17 cellular contexts compared by ENCODE assay signal in the genomic region with DNA sequence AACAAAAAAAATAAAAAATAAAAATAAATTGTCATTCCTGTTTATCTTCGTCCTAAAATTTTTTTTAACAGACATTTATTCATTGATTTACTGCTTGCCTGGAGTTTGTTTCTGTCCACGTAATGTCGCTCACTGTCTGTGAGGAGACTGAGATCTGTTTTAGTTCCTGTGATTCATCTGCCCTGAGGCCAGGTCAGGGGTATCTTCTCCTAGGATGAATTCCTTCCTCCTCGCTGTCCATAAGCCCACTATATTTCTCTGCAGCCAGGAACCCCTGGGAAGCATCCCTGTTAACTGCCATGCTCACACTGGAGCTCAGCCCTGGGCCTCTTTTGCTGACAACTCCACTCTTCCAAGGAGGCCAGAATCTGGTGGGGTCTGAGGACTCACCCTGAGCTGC.
DNase-seq lines count a peak whose midpoint lies in the region; ATAC-seq and FAIRE-seq lines count a peak whose summit lies in the region.
"Had no signal": no experiment of that assay in that cellular context is flagged by ENCODE, and none has a peak within 500 bp of the region (broad histone marks: within the 10 kb centered on the region; RNA-seq: fewer than 3 reads in every experiment).

No MANE protein-coding gene starts in this region.

- in situ Hi-C loops in SK-MEL-5 (cut with HindIII; ENCODE audit: low pct_unique_long_range_greater_than_20kb, low sequenced_read_pairs): no loop called here

- no peaks in the 10 kb centered on the region for H3K27me3 Mint-ChIP-seq in natural killer cell treated with Interleukin-12 subunit alpha and Interleukin-12 subunit beta and Interleukin-15 and Interleukin-18, amount 100 ng/mL, for 72 hours
- H3K27me3 Mint-ChIP-seq: CD4-positive, alpha-beta memory T cell had no signal

- H3K4me2 ChIP-seq in trophoblast cell (ENCODE audit: low read length): no peak overlapping the region
- H3K4me2 ChIP-seq: GM23338 had no signal

- no peak overlapping the region for H4K91ac ChIP-seq in trophoblast cell (ENCODE audit: low read depth, low read length)

- no peak overlapping the region for H3K4me3 ChIP-seq in trophoblast cell (ENCODE audit: low read depth, low read length)
- H3K4me3 ChIP-seq: GM23338 had no signal

- H3K27ac Mint-ChIP-seq in natural killer cell treated with Interleukin-12 subunit alpha and Interleukin-12 subunit beta and Interleukin-15 and Interleukin-18, amount 100 ng/mL, for 72 hours: no peak overlapping the region
- H3K27ac Mint-ChIP-seq: CD4-positive, alpha-beta memory T cell; GM23338; H9 had no signal

- no peak overlapping the region for H2BK5ac ChIP-seq in trophoblast cell (ENCODE audit: low read depth, low read length, poor library complexity)

- no peak overlapping the region for H3K14ac ChIP-seq in trophoblast cell (ENCODE audit: low read length)

- WGBS in trophoblast cell (ENCODE audit: extremely low coverage, insufficient coverage, insufficient read length): no CpG with 5 or more reads among the region's 4 CpGs

- ATAC-seq in GM21717 (IDR thresholded peaks at IDR 0.05; ENCODE audit: unreplicated experiment): no peak
- ATAC-seq in activated CD4-positive, CD25-positive, alpha-beta regulatory T cell treated with anti-CD3 and anti-CD28 coated beads, Interleukin-2, amount 50 U/mL, for 24 hours: no peak
- no peak for ATAC-seq in natural killer cell treated with Interleukin-12 subunit alpha and Interleukin-12 subunit beta and Interleukin-15 and Interleukin-18, amount 100 ng/mL, for 72 hours
- ATAC-seq in HG02610 (IDR thresholded peaks at IDR 0.05; ENCODE audit: unreplicated experiment): no peak
- ATAC-seq: GM23338, HCT116 had no signal

- no peak overlapping the region for H4K12ac ChIP-seq in trophoblast cell (ENCODE audit: low read depth, low read length)

- H3K79me2 ChIP-seq in trophoblast cell (ENCODE audit: control insufficient read depth, insufficient read depth, low read length, poor library complexity): no peaks in the 10 kb centered on the region

- H3K27ac ChIP-seq in trophoblast cell (ENCODE audit: low read depth, low read length): peak overlapping the region; percentile 68

- no peak overlapping the region for H3K18ac ChIP-seq in trophoblast cell (ENCODE audit: low read length)

- no peak overlapping the region for H2BK12ac ChIP-seq in trophoblast cell (ENCODE audit: low read length)

- H2AFZ ChIP-seq in trophoblast cell (ENCODE audit: insufficient read depth, low read length, poor library complexity): no peak overlapping the region
- H2AFZ ChIP-seq: GM23338 had no signal

- no peak overlapping the region for H2BK120ac ChIP-seq in trophoblast cell (ENCODE audit: insufficient read depth, low read length, poor library complexity)

- H3K23ac ChIP-seq in trophoblast cell (ENCODE audit: low read length): no peak overlapping the region

- H3K4me3 Mint-ChIP-seq in natural killer cell treated with Interleukin-12 subunit alpha and Interleukin-12 subunit beta and Interleukin-15 and Interleukin-18, amount 100 ng/mL, for 72 hours: no peak overlapping the region
- H3K4me3 Mint-ChIP-seq: CD4-positive, alpha-beta memory T cell; GM23338; H9 had no signal

- H3K36me3 Mint-ChIP-seq in natural killer cell treated with Interleukin-12 subunit alpha and Interleukin-12 subunit beta and Interleukin-15 and Interleukin-18, amount 100 ng/mL, for 72 hours: no peaks in the 10 kb centered on the region
- H3K36me3 Mint-ChIP-seq: CD4-positive, alpha-beta memory T cell had no signal

- no peak overlapping the region for H3K4ac ChIP-seq in trophoblast cell (ENCODE audit: low read depth, low read length)

- no peaks in the 10 kb centered on the region for H3K4me1 Mint-ChIP-seq in natural killer cell treated with Interleukin-12 subunit alpha and Interleukin-12 subunit beta and Interleukin-15 and Interleukin-18, amount 100 ng/mL, for 72 hours (ENCODE audit: low read depth in 2 of 2)
- H3K4me1 Mint-ChIP-seq: CD4-positive, alpha-beta memory T cell; GM23338; H9 had no signal

- H3K9ac ChIP-seq in trophoblast cell (ENCODE audit: low read length): no peak overlapping the region

- H3K9me3 ChIP-seq in trophoblast cell (ENCODE audit: insufficient read depth, low read depth, low read length): no peaks in the 10 kb centered on the region
- H3K9me3 ChIP-seq: Caco-2 had no signal

- no peaks in the 10 kb centered on the region for H3K36me3 ChIP-seq in trophoblast cell (ENCODE audit: control insufficient read depth in 1 of 2, insufficient read depth in 2 of 2, low read length in 2 of 2)

- H3K27me3 ChIP-seq in trophoblast cell (ENCODE audit: insufficient read depth, low read length): no peaks in the 10 kb centered on the region

- DNase-seq in EH (ENCODE audit: low read depth) (peak; percentile 1), HTR-8/SVneo (ENCODE audit: insufficient read length, low spot score) (peak; percentile 17), SK-MEL-5 (ENCODE audit: low read depth, low spot score) (peak; percentile 58), trophoblast cell (no peak)
- no peak for DNase-seq in natural killer cell treated with Interleukin-12 subunit alpha and Interleukin-12 subunit beta and Interleukin-15 and Interleukin-18, amount 100 ng/mL, for 72 hours (ENCODE audit: low spot score)
- DNase-seq: C1 segment of cervical spinal cord; Caco-2; CD4-positive, alpha-beta memory T cell; DMS153; H9 had no signal

- FAIRE-seq in HTR-8/SVneo (lab: Jason Lieb, UNC): no peak
- FAIRE-seq: G401.6, GM19239 had no signal

- H2AK5ac ChIP-seq in trophoblast cell (ENCODE audit: low read length): no peak overlapping the region

- H3K79me1 ChIP-seq in trophoblast cell (ENCODE audit: low read length): peaks cover 4% of the 10 kb centered on the region

- peaks cover 5% of the 10 kb centered on the region in 2 experiments for H3K4me1 ChIP-seq in trophoblast cell (ENCODE audit: control insufficient read depth in 1 of 2, insufficient read depth in 2 of 2, low read length in 2 of 2)
- H3K4me1 ChIP-seq: Caco-2 had no signal

- no peak overlapping the region for H4K8ac ChIP-seq in trophoblast cell (ENCODE audit: low read depth, low read length)

- peaks cover 20% of the 10 kb centered on the region for H3K9me3 Mint-ChIP-seq in natural killer cell treated with Interleukin-12 subunit alpha and Interleukin-12 subunit beta and Interleukin-15 and Interleukin-18, amount 100 ng/mL, for 72 hours

Comparison
In these comparisons a context has a peak if more than half of its experiments do, and no peak if none do; other contexts are left out.
1. DNase-seq: peak in EH (single experiment), HTR-8/SVneo (single experiment) and SK-MEL-5 (single experiment); none in trophoblast cell (0 of 2) and natural killer cell treated with Interleukin-12 subunit alpha and Interleukin-12 subunit beta and Interleukin-15 and Interleukin-18, amount 100 ng/mL, for 72 hours (single experiment).